21 cellular contexts compared by ENCODE assay signal in genomic region chr2:14716319-14716718, GRCh38.
"Had no signal": no experiment of that assay in that cellular context is flagged by ENCODE, and none has a peak within 500 bp of the region (broad histone marks: within the 10 kb centered on the region; RNA-seq: fewer than 3 reads in every experiment).

No MANE protein-coding gene starts in this region.

- H3K4me1 ChIP-seq: Peyer's patch, SJSA1 had no signal

- H3K4me3 ChIP-seq: Peyer's patch, SJSA1 had no signal

- FAIRE-seq: astrocyte had no signal

- ATAC-seq: activated T-cell treated with anti-CD3 and anti-CD28 coated beads, Interleukin-2, amount 50 U/mL, for 4 hours; T-cell had no signal

- H3K9me3 ChIP-seq: Peyer's patch had no signal

- H3K36me3 ChIP-seq: Peyer's patch, SJSA1 had no signal

- DNase-seq: activated CD4-positive, alpha-beta memory T cell treated with anti-CD3 and anti-CD28 coated beads for 36 hours; activated CD4-positive, alpha-beta T cell treated with anti-CD3 and anti-CD28 coated beads, Interleukin-2, amount 10 ng/mL, durations not matched to agents 7 days and 5 days; activated CD4-positive, CD25-positive, alpha-beta regulatory T cell; activated CD8-positive, alpha-beta memory T cell treated with anti-CD3 and anti-CD28 coated beads for 24 hours; activated gamma-delta T cell; activated naive CD4-positive, alpha-beta T cell treated with anti-CD3 and anti-CD28 coated beads for 36 hours; activated T-cell treated with anti-CD3 and anti-CD28 coated beads, Interleukin-2, amount 50 U/mL, for 4 hours; amygdala; Karpas-422; MM.1S; NCI-H1048; NCI-H1694; NCI-H2029; NCI-H2107; NK-92 treated with Interleukin-12 subunit alpha and Interleukin-12 subunit beta, amount 100 ng/mL, for 24 hours; Peyer's patch; T-cell; T-helper 2 cell had no signal

- H3K27me3 ChIP-seq: Peyer's patch, SJSA1 had no signal

- H3K27ac ChIP-seq: Peyer's patch, SJSA1, VCaP had no signal
